Comparison of ENCODE assay signal across 13 cellular contexts in genomic region chr3:58609990-58610389, GRCh38. TPM values are rescaled to one million over a fixed set of nuclear protein-coding genes. Genes with fewer than 3 reads are reported as not detected.
A peak's percentile ranks its signal among the peaks of the same experiment; 100 is the strongest.
DNase-seq lines count a peak whose midpoint lies in the region; ATAC-seq and TF ChIP-seq lines count a peak whose summit lies in the region.
"Had no signal": no experiment of that assay in that cellular context is flagged by ENCODE, and none has a peak within 500 bp of the region (broad histone marks: within the 10 kb centered on the region; RNA-seq: fewer than 3 reads in every experiment).

No MANE protein-coding gene starts in this region.

- no peak for TF ChIP-seq EP300 in esophagus muscularis mucosa (IDR thresholded peaks at IDR 0.05)

- H3K36me3 Mint-ChIP-seq in brain = peaks cover 5% of the 10 kb centered on the region

- ATAC-seq in Right ventricle myocardium superior (ENCODE audit: poor library complexity) = peak; percentile 33
- peak; percentile 73 for ATAC-seq in HG03175 (IDR thresholded peaks at IDR 0.05; ENCODE audit: unreplicated experiment)

- H3K27ac ChIP-seq in prostate gland (no peak overlapping the region), tibial artery (no peak overlapping the region), esophagus muscularis mucosa (replicated peaks in 1 of 4) (no peak overlapping the region)

- H3K27me3 Mint-ChIP-seq in brain = peaks cover 8% of the 10 kb centered on the region

- H3K27ac Mint-ChIP-seq in brain = peak overlapping the region in 4 of 5 experiments; percentile 34 to 89 (median 52)
- H3K27ac Mint-ChIP-seq: progenitor cell of endocrine pancreas had no signal

- intact Hi-C loops in Right ventricle myocardium superior (cut with DNase I) (no loop called here), cardiac septum (cut with DNase I) (no loop called here), prostate gland (cut with DNase I) (no loop called here), tibial artery (cut with DNase I; ENCODE audit: low total_unique reads) (no loop called here), esophagus muscularis mucosa (cut with DNase I) (no loop called here)

- TF ChIP-seq CTCF in brain (conservative IDR thresholded peaks at IDR 0.05) = no peak
- no peak for TF ChIP-seq CTCF in prostate gland (IDR thresholded peaks at IDR 0.05)
- TF ChIP-seq CTCF in tibial artery (IDR thresholded peaks at IDR 0.05) = no peak
- no peak for TF ChIP-seq CTCF in esophagus muscularis mucosa (IDR thresholded peaks at IDR 0.05)

- DNase-seq in Right ventricle myocardium superior (no peak), cardiac septum (ENCODE audit: low spot score) (no peak), prostate gland (ENCODE audit: low spot score) (no peak), tibial artery (no peak), esophagus muscularis mucosa (ENCODE audit: extremely low spot score) (no peak), NCI-H1048 (lab: John Stamatoyannopoulos, UW) (no peak)
- DNase-seq: activated CD8-positive, alpha-beta memory T cell treated with anti-CD3 and anti-CD28 coated beads, Interleukin-2, amount 50 U/mL, for 4 hours; NCI-H1105 treated with DMSO at 0.1 percent for 48 hours; NCI-H524 had no signal

- WGBS in prostate gland = 85% methylated on average over 7 of the region's 7 CpGs
- WGBS in esophagus muscularis mucosa = 80% methylated on average over 6 of the region's 7 CpGs

- no peak overlapping the region for H3K4me3 Mint-ChIP-seq in brain

- no peaks in the 10 kb centered on the region for H3K9me3 ChIP-seq in prostate gland
- H3K9me3 ChIP-seq in tibial artery = no peaks in the 10 kb centered on the region
- peaks cover 0 to 6% (median 3%) of the 10 kb centered on the region in 4 donors for H3K9me3 ChIP-seq in esophagus muscularis mucosa

- TF ChIP-seq POLR2A in prostate gland (IDR thresholded peaks at IDR 0.05) (no peak), esophagus muscularis mucosa (IDR thresholded peaks at IDR 0.05; ENCODE audit: low read depth) (no peak)

- H3K4me1 Mint-ChIP-seq in brain = peaks cover 32% of the 10 kb centered on the region

- peaks cover 5 to 14% (median 5%) of the 10 kb centered on the region in 5 experiments for H3K9me3 Mint-ChIP-seq in brain

- H3K36me3 ChIP-seq in prostate gland (no peaks in the 10 kb centered on the region), tibial artery (no peaks in the 10 kb centered on the region), esophagus muscularis mucosa (no peaks in the 10 kb centered on the region)

- H3K4me1 ChIP-seq in prostate gland (replicated peaks) (no peaks in the 10 kb centered on the region), tibial artery (no peaks in the 10 kb centered on the region), esophagus muscularis mucosa (peaks cover 0 to 8% (median 7%) of the 10 kb centered on the region in 4 donors)

- H3K4me3 ChIP-seq in prostate gland = no peak overlapping the region
- H3K4me3 ChIP-seq in tibial artery = no peak overlapping the region
- no peak overlapping the region for H3K4me3 ChIP-seq in esophagus muscularis mucosa

- H3K27me3 ChIP-seq in prostate gland (replicated peaks; ENCODE audit: insufficient read depth) (no peaks in the 10 kb centered on the region), tibial artery (no peaks in the 10 kb centered on the region), esophagus muscularis mucosa (no peaks in the 10 kb centered on the region)

RNA-seq across cellular contexts. Expression of gene FAM107A, which starts 32.8 kb away (rescaled TPM):
- 95.2 TPM for total RNA-seq in Right ventricle myocardium superior
- total RNA-seq in cardiac septum = 29.9 TPM
- polyA plus RNA-seq in brain (ENCODE audit: insufficient read depth, low read depth, low replicate concordance) = 470 TPM
- total RNA-seq in prostate gland = 10 to 100 TPM; 54.5 to 80.2 TPM
- 100 to 1,000 TPM in 2 of 4 donors, 10 to 100 TPM in 2; 35.7 to 107 (median 92.7) TPM for total RNA-seq in esophagus muscularis mucosa
- total RNA-seq: fibroblast of villous mesenchyme, progenitor cell of endocrine pancreas had no signal

RNA-seq across cellular contexts. Expression of gene FAM3D, which starts 56.6 kb away (rescaled TPM):
- total RNA-seq in Right ventricle myocardium superior (not detected), cardiac septum (not detected), prostate gland (10 to 100 TPM in 1 of 2 donors, 1 to 10 TPM in 1; 4.7 to 11.6 TPM), esophagus muscularis mucosa (not detected)
- polyA plus RNA-seq in brain (ENCODE audit: insufficient read depth, low read depth, low replicate concordance) = not detected
- total RNA-seq: fibroblast of villous mesenchyme, progenitor cell of endocrine pancreas had no signal
